1 cellular context compared by ENCODE assay signal in the genomic region with DNA sequence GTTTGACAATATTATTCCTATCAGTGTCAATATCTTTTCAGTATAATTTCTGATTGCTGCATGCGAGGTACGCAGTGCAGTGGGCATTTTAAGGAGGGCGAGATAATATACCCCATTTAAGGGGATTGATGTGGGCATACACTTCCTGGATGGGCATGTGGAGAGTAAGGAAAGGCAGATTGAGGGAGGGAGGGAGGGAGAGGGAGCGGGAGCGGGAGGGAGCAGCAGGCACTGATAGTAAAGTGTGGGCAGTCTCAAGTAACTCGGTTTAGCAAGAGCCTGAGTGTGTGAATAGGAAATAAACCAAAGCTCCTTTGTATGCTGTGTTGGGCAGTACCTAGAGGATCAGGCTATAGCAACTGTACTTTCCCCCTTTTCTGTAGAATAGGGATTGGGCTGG.
TF ChIP-seq lines count a peak whose summit lies in the region.

No MANE protein-coding gene starts in this region.

TF ChIP-seq in HEK293, 187 proteins besides CTCF, POLR2A, EP300 and RAD21 (continued from another document):
- TF ChIP-seq ZNF830 (tag by site-specific recombination; IDR thresholded peaks at IDR 0.05; ENCODE audit: low read depth) = no peak
- TF ChIP-seq SP3 (tag by site-specific recombination; IDR thresholded peaks at IDR 0.05) = no peak
- TF ChIP-seq, protein P1, sequence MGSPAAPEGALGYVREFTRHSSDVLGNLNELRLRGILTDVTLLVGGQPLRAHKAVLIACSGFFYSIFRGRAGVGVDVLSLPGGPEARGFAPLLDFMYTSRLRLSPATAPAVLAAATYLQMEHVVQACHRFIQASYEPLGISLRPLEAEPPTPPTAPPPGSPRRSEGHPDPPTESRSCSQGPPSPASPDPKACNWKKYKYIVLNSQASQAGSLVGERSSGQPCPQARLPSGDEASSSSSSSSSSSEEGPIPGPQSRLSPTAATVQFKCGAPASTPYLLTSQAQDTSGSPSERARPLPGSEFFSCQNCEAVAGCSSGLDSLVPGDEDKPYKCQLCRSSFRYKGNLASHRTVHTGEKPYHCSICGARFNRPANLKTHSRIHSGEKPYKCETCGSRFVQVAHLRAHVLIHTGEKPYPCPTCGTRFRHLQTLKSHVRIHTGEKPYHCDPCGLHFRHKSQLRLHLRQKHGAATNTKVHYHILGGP (tag by site-specific recombination; IDR thresholded peaks at IDR 0.05) = no peak
- no peak for TF ChIP-seq ZFP41 (tag by site-specific recombination; IDR thresholded peaks at IDR 0.05; ENCODE audit: borderline replicate concordance)
- no peak for TF ChIP-seq ZSCAN23 (tag by site-specific recombination; IDR thresholded peaks at IDR 0.05)
- TF ChIP-seq, protein P2, sequence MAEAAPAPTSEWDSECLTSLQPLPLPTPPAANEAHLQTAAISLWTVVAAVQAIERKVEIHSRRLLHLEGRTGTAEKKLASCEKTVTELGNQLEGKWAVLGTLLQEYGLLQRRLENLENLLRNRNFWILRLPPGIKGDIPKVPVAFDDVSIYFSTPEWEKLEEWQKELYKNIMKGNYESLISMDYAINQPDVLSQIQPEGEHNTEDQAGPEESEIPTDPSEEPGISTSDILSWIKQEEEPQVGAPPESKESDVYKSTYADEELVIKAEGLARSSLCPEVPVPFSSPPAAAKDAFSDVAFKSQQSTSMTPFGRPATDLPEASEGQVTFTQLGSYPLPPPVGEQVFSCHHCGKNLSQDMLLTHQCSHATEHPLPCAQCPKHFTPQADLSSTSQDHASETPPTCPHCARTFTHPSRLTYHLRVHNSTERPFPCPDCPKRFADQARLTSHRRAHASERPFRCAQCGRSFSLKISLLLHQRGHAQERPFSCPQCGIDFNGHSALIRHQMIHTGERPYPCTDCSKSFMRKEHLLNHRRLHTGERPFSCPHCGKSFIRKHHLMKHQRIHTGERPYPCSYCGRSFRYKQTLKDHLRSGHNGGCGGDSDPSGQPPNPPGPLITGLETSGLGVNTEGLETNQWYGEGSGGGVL (tag by site-specific recombination; IDR thresholded peaks at IDR 0.05) = peak; percentile 66
- TF ChIP-seq KLF17 (tag by site-specific recombination; IDR thresholded peaks at IDR 0.05) = no peak
- TF ChIP-seq HOXD13 (CRISPR knock-in tag; IDR thresholded peaks at IDR 0.05; ENCODE audit: borderline replicate concordance) = no peak
- no peak for TF ChIP-seq HOXA7 (CRISPR knock-in tag; IDR thresholded peaks at IDR 0.05; ENCODE audit: borderline replicate concordance)
- TF ChIP-seq, protein P3, sequence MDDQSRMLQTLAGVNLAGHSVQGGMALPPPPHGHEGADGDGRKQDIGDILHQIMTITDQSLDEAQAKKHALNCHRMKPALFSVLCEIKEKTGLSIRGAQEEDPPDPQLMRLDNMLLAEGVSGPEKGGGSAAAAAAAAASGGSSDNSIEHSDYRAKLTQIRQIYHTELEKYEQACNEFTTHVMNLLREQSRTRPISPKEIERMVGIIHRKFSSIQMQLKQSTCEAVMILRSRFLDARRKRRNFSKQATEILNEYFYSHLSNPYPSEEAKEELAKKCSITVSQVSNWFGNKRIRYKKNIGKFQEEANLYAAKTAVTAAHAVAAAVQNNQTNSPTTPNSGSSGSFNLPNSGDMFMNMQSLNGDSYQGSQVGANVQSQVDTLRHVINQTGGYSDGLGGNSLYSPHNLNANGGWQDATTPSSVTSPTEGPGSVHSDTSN (CRISPR knock-in tag; IDR thresholded peaks at IDR 0.05) = no peak
- TF ChIP-seq ZNF169 (tag by site-specific recombination; IDR thresholded peaks at IDR 0.05) = no peak
- TF ChIP-seq ZNF777 (tag by site-specific recombination; IDR thresholded peaks at IDR 0.05; ENCODE audit: borderline replicate concordance) = no peak
- TF ChIP-seq ZNF670 (tag by site-specific recombination; IDR thresholded peaks at IDR 0.05; ENCODE audit: low read depth) = no peak
- no peak for TF ChIP-seq ZNF133 (tag by site-specific recombination; IDR thresholded peaks at IDR 0.05)
- TF ChIP-seq, protein P4, sequence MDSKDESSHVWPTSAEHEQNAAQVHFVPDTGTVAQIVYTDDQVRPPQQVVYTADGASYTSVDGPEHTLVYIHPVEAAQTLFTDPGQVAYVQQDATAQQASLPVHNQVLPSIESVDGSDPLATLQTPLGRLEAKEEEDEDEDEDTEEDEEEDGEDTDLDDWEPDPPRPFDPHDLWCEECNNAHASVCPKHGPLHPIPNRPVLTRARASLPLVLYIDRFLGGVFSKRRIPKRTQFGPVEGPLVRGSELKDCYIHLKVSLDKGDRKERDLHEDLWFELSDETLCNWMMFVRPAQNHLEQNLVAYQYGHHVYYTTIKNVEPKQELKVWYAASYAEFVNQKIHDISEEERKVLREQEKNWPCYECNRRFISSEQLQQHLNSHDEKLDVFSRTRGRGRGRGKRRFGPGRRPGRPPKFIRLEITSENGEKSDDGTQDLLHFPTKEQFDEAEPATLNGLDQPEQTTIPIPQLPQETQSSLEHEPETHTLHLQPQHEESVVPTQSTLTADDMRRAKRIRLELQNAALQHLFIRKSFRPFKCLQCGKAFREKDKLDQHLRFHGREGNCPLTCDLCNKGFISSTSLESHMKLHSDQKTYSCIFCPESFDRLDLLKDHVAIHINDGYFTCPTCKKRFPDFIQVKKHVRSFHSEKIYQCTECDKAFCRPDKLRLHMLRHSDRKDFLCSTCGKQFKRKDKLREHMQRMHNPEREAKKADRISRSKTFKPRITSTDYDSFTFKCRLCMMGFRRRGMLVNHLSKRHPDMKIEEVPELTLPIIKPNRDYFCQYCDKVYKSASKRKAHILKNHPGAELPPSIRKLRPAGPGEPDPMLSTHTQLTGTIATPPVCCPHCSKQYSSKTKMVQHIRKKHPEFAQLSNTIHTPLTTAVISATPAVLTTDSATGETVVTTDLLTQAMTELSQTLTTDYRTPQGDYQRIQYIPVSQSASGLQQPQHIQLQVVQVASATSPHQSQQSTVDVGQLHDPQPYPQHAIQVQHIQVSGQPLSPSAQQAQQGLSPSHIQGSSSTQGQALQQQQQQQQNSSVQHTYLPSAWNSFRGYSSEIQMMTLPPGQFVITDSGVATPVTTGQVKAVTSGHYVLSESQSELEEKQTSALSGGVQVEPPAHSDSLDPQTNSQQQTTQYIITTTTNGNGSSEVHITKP (tag by site-specific recombination; IDR thresholded peaks at IDR 0.05) = no peak
- no peak for TF ChIP-seq KLF10 (tag by site-specific recombination; IDR thresholded peaks at IDR 0.05)
- TF ChIP-seq ZNF600 (tag by site-specific recombination; IDR thresholded peaks at IDR 0.05) = peak; percentile 66; the same call in 1 of the 2 replicates
- no peak for TF ChIP-seq ZNF555 (tag by site-specific recombination; conservative IDR thresholded peaks at IDR 0.05)
- no peak for TF ChIP-seq ZNF335 (tag by site-specific recombination; conservative IDR thresholded peaks at IDR 0.05)
- no peak for TF ChIP-seq ZNF660 (tag by site-specific recombination; IDR thresholded peaks at IDR 0.05)
- no peak for TF ChIP-seq ZFP37 (tag by site-specific recombination; IDR thresholded peaks at IDR 0.05)
- TF ChIP-seq MZF1 (tag by site-specific recombination; IDR thresholded peaks at IDR 0.05; ENCODE audit: borderline replicate concordance) = peak; percentile 65; the same call in 1 of the 2 replicates
- TF ChIP-seq TCF7L2 (IDR thresholded peaks at IDR 0.05; ENCODE audit: borderline replicate concordance, low read depth, low read length) = no peak
- peak; percentile 61 for TF ChIP-seq ZBTB17 (tag by site-specific recombination; IDR thresholded peaks at IDR 0.05)
- TF ChIP-seq SALL2 (tag by site-specific recombination; IDR thresholded peaks at IDR 0.05; ENCODE audit: borderline replicate concordance) = no peak
- no peak for TF ChIP-seq ZNF274 (IDR thresholded peaks at IDR 0.05; ENCODE audit: low read length)
- TF ChIP-seq ZNF274 (tag by site-specific recombination; IDR thresholded peaks at IDR 0.05; ENCODE audit: borderline replicate concordance) = no peak
TF ChIP-seq in HEK293: peak in this region for 4.
